8 cellular contexts compared by ENCODE assay signal in the genomic region with DNA sequence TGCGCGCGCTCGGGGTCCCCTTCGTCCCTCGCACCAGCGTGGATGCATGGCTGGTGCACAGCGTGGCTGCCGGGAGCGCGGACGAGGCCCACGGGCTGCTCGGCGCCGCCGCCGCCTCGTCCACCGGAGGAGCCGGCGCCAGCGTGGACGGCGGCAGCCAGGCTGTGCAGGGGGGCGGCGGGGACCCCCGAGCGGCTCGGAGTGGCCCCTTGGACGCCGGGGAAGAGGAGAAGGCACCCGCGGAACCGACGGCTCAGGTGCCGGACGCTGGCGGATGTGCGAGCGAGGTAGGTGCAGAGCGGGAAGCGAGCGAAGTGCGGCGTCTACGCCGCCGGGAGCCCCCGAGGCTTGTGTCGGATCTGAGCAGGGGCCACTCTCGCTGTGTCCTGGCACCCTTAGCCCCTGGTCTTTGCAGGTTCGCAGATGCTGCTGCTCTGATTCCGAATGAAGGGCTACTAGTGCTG. TPM values are rescaled to one million over a fixed set of nuclear protein-coding genes. Genes with fewer than 3 reads are reported as not detected.
A peak's percentile ranks its signal among the peaks of the same experiment; 100 is the strongest.
DNase-seq lines count a peak whose midpoint lies in the region; ATAC-seq, FAIRE-seq and TF ChIP-seq lines count a peak whose summit lies in the region.
"Not testable (repeated sequence)": the region's sequence is repeated elsewhere in the genome, so short reads cannot be mapped to it uniquely, and the experiment has no call there.

No MANE protein-coding gene starts in this region.

- H3K4me3 Mint-ChIP-seq in type B pancreatic cell = peak overlapping the region; percentile 87

- H3K4me1 Mint-ChIP-seq in type B pancreatic cell (ENCODE audit: unreplicated experiment) = peaks cover 17% of the 10 kb centered on the region

- peaks cover 59% of the 10 kb centered on the region for H3K27me3 Mint-ChIP-seq in type B pancreatic cell

- H3K27me3 ChIP-seq in HAP-1 (ENCODE audit: low read depth); breast epithelium; iPS-15b (ENCODE audit: control insufficient read depth, insufficient read depth, low read length); pancreas: not testable (repeated sequence)

- H3K27ac Mint-ChIP-seq in type B pancreatic cell = peak overlapping the region; percentile 71

- ATAC-seq in pancreas = peak in 3 of 4 donors; percentile 6 to 34 (median 20)

- peak overlapping the region; percentile 70 for H3K9ac ChIP-seq in iPS-15b (ENCODE audit: low read depth, low read length)

- intact Hi-C loops in breast epithelium (cut with DNase I; ENCODE audit: low total_unique reads); pancreas (cut with DNase I): not testable (repeated sequence)

- H3K4me1 ChIP-seq in HAP-1 (peaks cover 26% of the 10 kb centered on the region), iPS-15b (ENCODE audit: control insufficient read depth, insufficient read depth, low read length) (peaks cover 19% of the 10 kb centered on the region), pancreas (peaks cover 0 to 29% (median 0%) of the 10 kb centered on the region in 3 donors)
- not testable (repeated sequence) for H3K4me1 ChIP-seq in breast epithelium

- not testable (repeated sequence) for H3K27ac ChIP-seq in breast epithelium, pancreas

- peak; percentile 27 for DNase-seq in GM13977 (ENCODE audit: low spot score)
- DNase-seq in HAP-1 (ENCODE audit: low spot score in 2 of 2) = peak in 1 of 2 experiments; percentile 29
- not testable (repeated sequence) for DNase-seq in Jurkat, Clone E6-1 (ENCODE audit: low read depth, low spot score); breast epithelium (ENCODE audit: low spot score in 2 of 2); type B pancreatic cell (ENCODE audit: extremely low spot score, unreplicated experiment)
- peak; percentile 60 for DNase-seq in activated CD4-positive, alpha-beta T cell treated with anti-CD3 and anti-CD28 coated beads for 48 hours
- DNase-seq in pancreas = peak in 1 of 6 donors; percentile 68

- not testable (repeated sequence) for TF ChIP-seq POLR2A in breast epithelium (IDR thresholded peaks at IDR 0.05)

- not testable (repeated sequence) for H3K36me3 Mint-ChIP-seq in type B pancreatic cell

- not testable (repeated sequence) for H3K36me3 ChIP-seq in HAP-1 (replicated peaks); breast epithelium; iPS-15b (ENCODE audit: control insufficient read depth, insufficient read depth, low read length); pancreas

- not testable (repeated sequence) for FAIRE-seq in pancreas (lab: Jason Lieb, UNC)

- in situ Hi-C loops in GM13977 (cut with MboI; ENCODE audit: low pct_unique_long_range_greater_than_20kb, low sequenced_read_pairs, unreplicated experiment); HAP-1 (cut with MboI; ENCODE audit: low sequenced_read_pairs): not testable (repeated sequence)

- peak overlapping the region; percentile 42 for H3K4me3 ChIP-seq in HAP-1
- peak overlapping the region; percentile 87 for H3K4me3 ChIP-seq in Jurkat, Clone E6-1 (ENCODE audit: low read length)
- H3K4me3 ChIP-seq in breast epithelium = peak overlapping the region; percentile 47 to 70 (median 59)
- peak overlapping the region; percentile 84 for H3K4me3 ChIP-seq in iPS-15b (ENCODE audit: low read depth, low read length)
- peak overlapping the region; percentile 40 to 73 (median 60) for H3K4me3 ChIP-seq in pancreas

- not testable (repeated sequence) for H3K9me3 Mint-ChIP-seq in type B pancreatic cell

- not testable (repeated sequence) for H3K9me3 ChIP-seq in HAP-1; breast epithelium; iPS-15b (ENCODE audit: control insufficient read depth, insufficient read depth, low read length); pancreas

- not testable (repeated sequence) for TF ChIP-seq CTCF in GM13977 (IDR thresholded peaks at IDR 0.05; ENCODE audit: extremely low read depth, insufficient read depth, missing control alignments); breast epithelium (IDR thresholded peaks at IDR 0.05); pancreas (IDR thresholded peaks at IDR 0.05); type B pancreatic cell (conservative IDR thresholded peaks at IDR 0.05)

- WGBS in pancreas, 2 donors = 20 to 21% methylated on average over 35 to 54 of the region's 54 CpGs

RNA-seq across cellular contexts. Expression of a gene that starts 0.8 kb away (rescaled TPM):
- polyA plus RNA-seq in Jurkat, Clone E6-1 (2012; ENCODE audit: insufficient read depth, insufficient read length) = 25.8 TPM
- total RNA-seq in breast epithelium (1 to 10 TPM; 2.2 to 5.8 (median 4.9) TPM), pancreas (10 to 100 TPM in 1 of 6 donors, 1 to 10 TPM in 5; 1.2 to 10.3 (median 2.6) TPM), type B pancreatic cell (ENCODE audit: low replicate concordance) (6.5 and 10.5 TPM in 2 replicates)
- 1 to 10 TPM; 1.7 to 2.1 TPM for polyA plus RNA-seq in pancreas

RNA-seq across cellular contexts. Expression of a gene that starts 47.7 kb away (rescaled TPM):
- 1,958 TPM for polyA plus RNA-seq in Jurkat, Clone E6-1 (2012; ENCODE audit: insufficient read depth, insufficient read length)
- total RNA-seq in breast epithelium = 100 to 1,000 TPM; 168 to 324 (median 282) TPM
- total RNA-seq in pancreas = 100 to 1,000 TPM in 5 of 6 donors, 10 to 100 TPM in 1; 84.7 to 235 (median 143) TPM
- polyA plus RNA-seq in pancreas = 100 to 1,000 TPM; 395 to 464 TPM
- total RNA-seq in type B pancreatic cell (ENCODE audit: low replicate concordance) = 441 and 733 TPM in 2 replicates

RNA-seq across cellular contexts. Expression of a gene that starts 48.7 kb away (rescaled TPM):
- 591 TPM for polyA plus RNA-seq in Jurkat, Clone E6-1 (2012; ENCODE audit: insufficient read depth, insufficient read length)
- 10 to 100 TPM; 88.0 to 98.3 (median 96.0) TPM for total RNA-seq in breast epithelium
- 10 to 100 TPM; 22.0 to 55.5 (median 32.9) TPM for total RNA-seq in pancreas
- 10 to 100 TPM; 32.9 to 60.7 TPM for polyA plus RNA-seq in pancreas
- 108 and 188 TPM in 2 replicates for total RNA-seq in type B pancreatic cell (ENCODE audit: low replicate concordance)
